1 cellular context compared by ENCODE assay signal in genomic region chr5:173331956-173332479, GRCh38.
A peak's percentile ranks its signal among the peaks of the same experiment; 100 is the strongest.
TF ChIP-seq lines count a peak whose summit lies in the region.

No MANE protein-coding gene starts in this region.

TF ChIP-seq in K562, 482 proteins besides CTCF, POLR2A, EP300 and RAD21 (continued from another document and continues in another):
- peak; percentile 95 for TF ChIP-seq MGA (IDR thresholded peaks at IDR 0.05)
- peak; percentile 95 for TF ChIP-seq SP1 (CRISPR knock-in tag; IDR thresholded peaks at IDR 0.05)
- peak; percentile 62; the same call in 1 of the 2 replicates for TF ChIP-seq CREB3L1 (IDR thresholded peaks at IDR 0.05; ENCODE audit: borderline replicate concordance, low read depth)
- TF ChIP-seq, protein P1, sequence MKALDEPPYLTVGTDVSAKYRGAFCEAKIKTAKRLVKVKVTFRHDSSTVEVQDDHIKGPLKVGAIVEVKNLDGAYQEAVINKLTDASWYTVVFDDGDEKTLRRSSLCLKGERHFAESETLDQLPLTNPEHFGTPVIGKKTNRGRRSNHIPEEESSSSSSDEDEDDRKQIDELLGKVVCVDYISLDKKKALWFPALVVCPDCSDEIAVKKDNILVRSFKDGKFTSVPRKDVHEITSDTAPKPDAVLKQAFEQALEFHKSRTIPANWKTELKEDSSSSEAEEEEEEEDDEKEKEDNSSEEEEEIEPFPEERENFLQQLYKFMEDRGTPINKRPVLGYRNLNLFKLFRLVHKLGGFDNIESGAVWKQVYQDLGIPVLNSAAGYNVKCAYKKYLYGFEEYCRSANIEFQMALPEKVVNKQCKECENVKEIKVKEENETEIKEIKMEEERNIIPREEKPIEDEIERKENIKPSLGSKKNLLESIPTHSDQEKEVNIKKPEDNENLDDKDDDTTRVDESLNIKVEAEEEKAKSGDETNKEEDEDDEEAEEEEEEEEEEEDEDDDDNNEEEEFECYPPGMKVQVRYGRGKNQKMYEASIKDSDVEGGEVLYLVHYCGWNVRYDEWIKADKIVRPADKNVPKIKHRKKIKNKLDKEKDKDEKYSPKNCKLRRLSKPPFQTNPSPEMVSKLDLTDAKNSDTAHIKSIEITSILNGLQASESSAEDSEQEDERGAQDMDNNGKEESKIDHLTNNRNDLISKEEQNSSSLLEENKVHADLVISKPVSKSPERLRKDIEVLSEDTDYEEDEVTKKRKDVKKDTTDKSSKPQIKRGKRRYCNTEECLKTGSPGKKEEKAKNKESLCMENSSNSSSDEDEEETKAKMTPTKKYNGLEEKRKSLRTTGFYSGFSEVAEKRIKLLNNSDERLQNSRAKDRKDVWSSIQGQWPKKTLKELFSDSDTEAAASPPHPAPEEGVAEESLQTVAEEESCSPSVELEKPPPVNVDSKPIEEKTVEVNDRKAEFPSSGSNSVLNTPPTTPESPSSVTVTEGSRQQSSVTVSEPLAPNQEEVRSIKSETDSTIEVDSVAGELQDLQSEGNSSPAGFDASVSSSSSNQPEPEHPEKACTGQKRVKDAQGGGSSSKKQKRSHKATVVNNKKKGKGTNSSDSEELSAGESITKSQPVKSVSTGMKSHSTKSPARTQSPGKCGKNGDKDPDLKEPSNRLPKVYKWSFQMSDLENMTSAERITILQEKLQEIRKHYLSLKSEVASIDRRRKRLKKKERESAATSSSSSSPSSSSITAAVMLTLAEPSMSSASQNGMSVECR (CRISPR knock-in tag; IDR thresholded peaks at IDR 0.05) = peak; percentile 37; the same call in 1 of the 2 replicates
- TF ChIP-seq, protein P2, sequence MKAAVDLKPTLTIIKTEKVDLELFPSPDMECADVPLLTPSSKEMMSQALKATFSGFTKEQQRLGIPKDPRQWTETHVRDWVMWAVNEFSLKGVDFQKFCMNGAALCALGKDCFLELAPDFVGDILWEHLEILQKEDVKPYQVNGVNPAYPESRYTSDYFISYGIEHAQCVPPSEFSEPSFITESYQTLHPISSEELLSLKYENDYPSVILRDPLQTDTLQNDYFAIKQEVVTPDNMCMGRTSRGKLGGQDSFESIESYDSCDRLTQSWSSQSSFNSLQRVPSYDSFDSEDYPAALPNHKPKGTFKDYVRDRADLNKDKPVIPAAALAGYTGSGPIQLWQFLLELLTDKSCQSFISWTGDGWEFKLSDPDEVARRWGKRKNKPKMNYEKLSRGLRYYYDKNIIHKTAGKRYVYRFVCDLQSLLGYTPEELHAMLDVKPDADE (conservative IDR thresholded peaks at IDR 0.05; ENCODE audit: control insufficient read depth, low read depth, low read length) = no peak
- TF ChIP-seq DEAF1 (CRISPR knock-in tag; IDR thresholded peaks at IDR 0.05) = peak; percentile 97
- peak; percentile 47; the same call in 1 of the 2 replicates for TF ChIP-seq NFE2 (IDR thresholded peaks at IDR 0.05; ENCODE audit: low read depth)
- TF ChIP-seq CBX3 (IDR thresholded peaks at IDR 0.05; ENCODE audit: borderline replicate concordance in 1 of 2, low read length in 2 of 2) = peak in 1 of 2 experiments; percentile 84; a peak in 2 of 3 replicates
- no peak for TF ChIP-seq PBX2 (CRISPR knock-in tag; IDR thresholded peaks at IDR 0.05; ENCODE audit: low read depth)
- no peak for TF ChIP-seq PBX2 (tag; conservative IDR thresholded peaks at IDR 0.05; ENCODE audit: low read depth)
- TF ChIP-seq, protein P3, sequence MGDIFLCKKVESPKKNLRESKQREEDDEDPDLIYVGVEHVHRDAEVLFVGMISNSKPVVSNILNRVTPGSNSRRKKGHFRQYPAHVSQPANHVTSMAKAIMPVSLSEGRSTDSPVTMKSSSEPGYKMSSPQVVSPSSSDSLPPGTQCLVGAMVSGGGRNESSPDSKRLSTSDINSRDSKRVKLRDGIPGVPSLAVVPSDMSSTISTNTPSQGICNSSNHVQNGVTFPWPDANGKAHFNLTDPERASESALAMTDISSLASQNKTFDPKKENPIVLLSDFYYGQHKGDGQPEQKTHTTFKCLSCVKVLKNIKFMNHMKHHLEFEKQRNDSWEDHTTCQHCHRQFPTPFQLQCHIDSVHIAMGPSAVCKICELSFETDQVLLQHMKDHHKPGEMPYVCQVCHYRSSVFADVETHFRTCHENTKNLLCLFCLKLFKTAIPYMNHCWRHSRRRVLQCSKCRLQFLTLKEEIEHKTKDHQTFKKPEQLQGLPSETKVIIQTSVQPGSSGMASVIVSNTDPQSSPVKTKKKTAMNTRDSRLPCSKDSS (IDR thresholded peaks at IDR 0.05; ENCODE audit: low read depth, partially characterized antibody) = no peak
- no peak for TF ChIP-seq SNIP1 (IDR thresholded peaks at IDR 0.05; ENCODE audit: low read depth)
- no peak for TF ChIP-seq GTF2F1 (IDR thresholded peaks at IDR 0.05; ENCODE audit: low read depth, low read length)
- TF ChIP-seq TFE3 (CRISPR knock-in tag; IDR thresholded peaks at IDR 0.05) = no peak
- no peak for TF ChIP-seq IRF2 (CRISPR knock-in tag; IDR thresholded peaks at IDR 0.05)
- peak; percentile 19 for TF ChIP-seq ZFP36 (IDR thresholded peaks at IDR 0.05; ENCODE audit: low read depth, low read length, partially characterized antibody)
- 0 out of 2 replicates have a peak, but pooled peaks have one; percentile 32 for TF ChIP-seq DPF2 (IDR thresholded peaks at IDR 0.05)
- TF ChIP-seq, protein P4, sequence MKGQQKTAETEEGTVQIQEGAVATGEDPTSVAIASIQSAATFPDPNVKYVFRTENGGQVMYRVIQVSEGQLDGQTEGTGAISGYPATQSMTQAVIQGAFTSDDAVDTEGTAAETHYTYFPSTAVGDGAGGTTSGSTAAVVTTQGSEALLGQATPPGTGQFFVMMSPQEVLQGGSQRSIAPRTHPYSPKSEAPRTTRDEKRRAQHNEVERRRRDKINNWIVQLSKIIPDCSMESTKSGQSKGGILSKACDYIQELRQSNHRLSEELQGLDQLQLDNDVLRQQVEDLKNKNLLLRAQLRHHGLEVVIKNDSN (CRISPR knock-in tag; IDR thresholded peaks at IDR 0.05) = peak; percentile 83
- TF ChIP-seq C11orf30 (IDR thresholded peaks at IDR 0.05; ENCODE audit: low read depth) = peak; percentile 81
- peak; percentile 32 for TF ChIP-seq EGR1 (conservative IDR thresholded peaks at IDR 0.05)
- peak; percentile 94 for TF ChIP-seq MYC (IDR thresholded peaks at IDR 0.05; ENCODE audit: low read depth, low read length)
- TF ChIP-seq MYC (CRISPR knock-in tag; IDR thresholded peaks at IDR 0.05; ENCODE audit: borderline replicate concordance, low read depth) = no peak
